ENCODE assay signal across 1 cellular context in genomic region chr16:69326172-69326873, GRCh38.
A peak's percentile ranks its signal among the peaks of the same experiment; 100 is the strongest.
TF ChIP-seq lines count a peak whose summit lies in the region.

No MANE protein-coding gene starts in this region.

TF ChIP-seq in HepG2, 621 proteins besides CTCF, POLR2A, EP300 and RAD21 (continues in another document):
- TF ChIP-seq CBX5 (CRISPR knock-in tag; IDR thresholded peaks at IDR 0.05; ENCODE audit: borderline replicate concordance) (peak; percentile 79; the same call in 1 of the 2 replicates), SRSF4 (IDR thresholded peaks at IDR 0.05; ENCODE audit: low read depth, low read length, poor library complexity, severe bottlenecking) (no peak), TEAD2 (CRISPR knock-in tag; IDR thresholded peaks at IDR 0.05) (no peak), SYNCRIP (IDR thresholded peaks at IDR 0.05; ENCODE audit: insufficient read depth, low read depth, low read length) (no peak), KDM2A (CRISPR knock-in tag; IDR thresholded peaks at IDR 0.05; ENCODE audit: borderline replicate concordance, low read depth) (peak; percentile 66; the same call in 1 of the 2 replicates), PBX2 (CRISPR knock-in tag; IDR thresholded peaks at IDR 0.05) (peak; percentile 55), RFX5 (IDR thresholded peaks at IDR 0.05; ENCODE audit: low read depth, low read length) (peak; percentile 59; the same call in 1 of the 2 replicates), PAWR (CRISPR knock-in tag; IDR thresholded peaks at IDR 0.05; ENCODE audit: borderline replicate concordance) (no peak), TFDP2 (CRISPR knock-in tag; IDR thresholded peaks at IDR 0.05) (peak; percentile 71), KDM6A (CRISPR knock-in tag; IDR thresholded peaks at IDR 0.05; ENCODE audit: low read depth) (peak; percentile 77), ZNF343 (CRISPR knock-in tag; IDR thresholded peaks at IDR 0.05) (no peak), ZNF383 (CRISPR knock-in tag; IDR thresholded peaks at IDR 0.05; ENCODE audit: borderline replicate concordance) (no peak), FOXK1 (CRISPR knock-in tag; IDR thresholded peaks at IDR 0.05; ENCODE audit: borderline replicate concordance, low read depth) (peak; percentile 67; the same call in 1 of the 2 replicates), ZNF276 (CRISPR knock-in tag; IDR thresholded peaks at IDR 0.05; ENCODE audit: low read depth) (no peak), POLR2AphosphoS2 (IDR thresholded peaks at IDR 0.05; ENCODE audit: low read depth, low read length) (no peak), PHF21A (CRISPR knock-in tag; IDR thresholded peaks at IDR 0.05) (peak; percentile 69; the same call in 1 of the 2 replicates), FOXO4 (CRISPR knock-in tag; conservative IDR thresholded peaks at IDR 0.05) (no peak), ARNT2 (CRISPR knock-in tag; IDR thresholded peaks at IDR 0.05; ENCODE audit: low read depth) (peak; percentile 11; the same call in 1 of the 2 replicates), ZSCAN20 (CRISPR knock-in tag; IDR thresholded peaks at IDR 0.05; ENCODE audit: borderline replicate concordance) (no peak), ZBTB46 (CRISPR knock-in tag; IDR thresholded peaks at IDR 0.05; ENCODE audit: borderline replicate concordance) (no peak), HOXD1 (CRISPR knock-in tag; IDR thresholded peaks at IDR 0.05) (no peak), ISL2 (CRISPR knock-in tag; IDR thresholded peaks at IDR 0.05) (no peak; the same call in 1 of the 2 replicates), POLR2G (IDR thresholded peaks at IDR 0.05; ENCODE audit: low read depth, low read length) (peak; percentile 52; the same call in 1 of the 2 replicates), NFATC3 (CRISPR knock-in tag; IDR thresholded peaks at IDR 0.05) (no peak), FOSL1 (CRISPR knock-in tag; IDR thresholded peaks at IDR 0.05; ENCODE audit: borderline replicate concordance) (no peak), RBFOX2 (IDR thresholded peaks at IDR 0.05; ENCODE audit: low read depth, low read length) (peak; percentile 35), EED (CRISPR knock-in tag; IDR thresholded peaks at IDR 0.05) (no peak), SETDB1 (CRISPR knock-in tag; IDR thresholded peaks at IDR 0.05; ENCODE audit: borderline replicate concordance) (no peak), ZNF563 (CRISPR knock-in tag; IDR thresholded peaks at IDR 0.05) (0 out of 2 replicates have a peak, but pooled peaks have one; percentile 36), ZNF160 (CRISPR knock-in tag; IDR thresholded peaks at IDR 0.05) (peak; percentile 50; the same call in 1 of the 2 replicates), HNF1B (CRISPR knock-in tag; IDR thresholded peaks at IDR 0.05) (peak; percentile 71; the same call in 1 of the 2 replicates), MXD3 (CRISPR knock-in tag; IDR thresholded peaks at IDR 0.05) (no peak), ZNF749 (CRISPR knock-in tag; IDR thresholded peaks at IDR 0.05; ENCODE audit: borderline replicate concordance) (no peak), PHF8 (CRISPR knock-in tag; IDR thresholded peaks at IDR 0.05) (0 out of 2 replicates have a peak, but pooled peaks have one; percentile 34), IKZF5 (CRISPR knock-in tag; IDR thresholded peaks at IDR 0.05) (peak; percentile 96), ZBTB7B (CRISPR knock-in tag; IDR thresholded peaks at IDR 0.05) (no peak), HNRNPH1 (optimal IDR thresholded peaks at IDR 0.05; ENCODE audit: low read depth, low read length) (no peak), SP2 (CRISPR knock-in tag; IDR thresholded peaks at IDR 0.05) (no peak), ZNF710 (CRISPR knock-in tag; IDR thresholded peaks at IDR 0.05; ENCODE audit: borderline replicate concordance) (peak; percentile 59; the same call in 1 of the 2 replicates), ZNF3 (CRISPR knock-in tag; IDR thresholded peaks at IDR 0.05) (no peak), IRX3 (CRISPR knock-in tag; IDR thresholded peaks at IDR 0.05; ENCODE audit: borderline replicate concordance, low read depth) (no peak), CSRNP1 (CRISPR knock-in tag; IDR thresholded peaks at IDR 0.05) (no peak), ZBTB10 (CRISPR knock-in tag; IDR thresholded peaks at IDR 0.05; ENCODE audit: borderline replicate concordance) (no peak)
